7 cellular contexts compared by ENCODE assay signal in the genomic region with DNA sequence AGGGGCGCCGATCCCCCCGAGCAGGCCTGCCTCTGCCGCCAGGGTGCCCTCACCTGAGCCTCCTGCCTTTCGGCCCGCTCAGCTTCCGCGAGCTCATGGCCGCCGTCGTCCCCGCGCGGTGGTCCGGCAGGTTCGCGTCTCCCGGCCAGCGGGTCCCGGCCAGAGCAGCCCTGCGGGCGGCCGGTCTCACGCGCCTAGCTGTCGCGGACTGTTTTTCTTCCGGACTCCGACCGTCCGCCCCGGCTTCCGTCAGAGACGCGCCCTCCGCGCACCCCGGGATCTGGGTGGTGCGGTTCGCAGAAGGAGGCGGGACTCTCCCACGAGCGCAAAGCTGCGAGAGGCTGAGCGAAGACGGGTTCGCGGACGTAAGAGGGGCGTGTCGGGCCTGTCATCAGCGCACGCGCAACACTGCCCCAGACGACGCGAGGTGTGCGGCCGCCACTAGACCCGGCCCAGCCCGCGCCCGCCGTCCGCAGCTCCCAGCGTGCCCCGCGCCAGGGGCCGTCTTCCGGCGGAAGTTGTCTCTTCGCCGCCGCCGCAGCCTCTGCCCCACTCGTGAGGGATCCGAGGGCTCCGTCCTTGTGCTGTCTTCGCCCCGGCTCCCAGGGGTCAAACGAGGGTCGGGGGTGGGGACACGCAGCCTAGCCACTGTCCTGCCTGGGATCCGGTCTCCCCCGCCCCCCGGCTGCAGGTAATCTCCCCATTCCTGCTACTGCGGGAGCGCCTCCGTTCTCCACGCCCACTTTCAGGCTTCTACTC.
A peak's percentile ranks its signal among the peaks of the same experiment; 100 is the strongest.
DNase-seq lines count a peak whose midpoint lies in the region; ATAC-seq and TF ChIP-seq lines count a peak whose summit lies in the region.

A gene (minus strand): TSS at position 210 of the 759 bp plus-strand sequence. CDS start 113 bp downstream, at position 97.

- TF ChIP-seq CTCF in astrocyte of the spinal cord (IDR thresholded peaks at IDR 0.05; ENCODE audit: low read depth, low read length) (no peak), retinal pigment epithelial cell (conservative IDR thresholded peaks at IDR 0.05; ENCODE audit: low read depth, low read length) (no peak)

- peak within 1 kb of the TSS; percentile 99 for H3K4me3 ChIP-seq in astrocyte of the spinal cord (ENCODE audit: low read depth, low read length)
- peak within 1 kb of the TSS; percentile 90 for H3K4me3 ChIP-seq in retinal pigment epithelial cell (ENCODE audit: low read length)

- ATAC-seq in GM18508 (IDR thresholded peaks at IDR 0.05; ENCODE audit: insufficient read depth, unreplicated experiment) (peak; percentile 56), HG03025 (IDR thresholded peaks at IDR 0.05; ENCODE audit: low FRiP score, unreplicated experiment) (peak; percentile 85)

- peak; percentile 94 for DNase-seq in NCI-H2081 (lab: John Stamatoyannopoulos, UW)
- peak; percentile 95 for DNase-seq in T1000 (lab: John Stamatoyannopoulos, UW)
- DNase-seq in astrocyte of the spinal cord (ENCODE audit: low read depth, low spot score), result peak; percentile 98
- peak; percentile 97 to 98 for DNase-seq in hippocampal formation (lab: John Stamatoyannopoulos, UW)
- peak; percentile 96 for DNase-seq in retinal pigment epithelial cell (ENCODE audit: low read depth)

- in situ Hi-C loops in astrocyte of the spinal cord (cut with HindIII; ENCODE audit: low sequenced_read_pairs), result no loop called here

Comparison
In these comparisons a context has a peak if more than half of its experiments do, and no peak if none do; other contexts are left out.
1. Peak in every context shown above with its lines: DNase-seq, ATAC-seq and H3K4me3 ChIP-seq.